23 cellular contexts compared by ENCODE assay signal in the genomic region with DNA sequence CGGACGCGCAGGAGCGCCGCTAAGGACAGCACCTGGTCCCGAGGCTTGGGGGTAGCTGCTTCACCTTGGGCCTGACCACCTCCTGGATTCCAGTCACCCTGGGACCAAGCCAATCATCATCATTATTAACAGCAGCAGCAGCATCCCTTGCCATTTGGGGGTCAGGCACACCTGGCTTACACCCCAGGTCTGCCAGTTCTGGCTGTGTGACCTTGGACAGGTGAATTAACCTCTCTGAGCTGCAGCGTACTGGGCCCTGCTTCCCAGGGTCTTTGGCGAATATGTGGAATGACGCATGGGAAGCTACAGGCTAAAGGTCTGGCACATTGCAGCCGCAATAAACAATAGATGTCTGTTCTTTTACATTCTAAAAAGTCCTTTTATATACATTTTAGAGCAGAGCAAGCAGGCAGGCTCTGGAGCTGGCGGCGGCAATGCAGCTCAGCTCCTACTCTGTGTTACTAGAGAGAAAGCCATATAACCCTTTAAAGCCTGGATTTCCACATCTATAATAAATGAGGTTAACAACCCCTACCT.
DNase-seq lines count a peak whose midpoint lies in the region; ATAC-seq, FAIRE-seq and TF ChIP-seq lines count a peak whose summit lies in the region.
"Had no signal": no experiment of that assay in that cellular context is flagged by ENCODE, and none has a peak within 500 bp of the region (broad histone marks: within the 10 kb centered on the region; RNA-seq: fewer than 3 reads in every experiment).

No MANE protein-coding gene starts in this region.

- no peak overlapping the region for H3K9ac ChIP-seq in adipocyte (ENCODE audit: low read length)
- no peak overlapping the region for H3K9ac ChIP-seq in neuronal stem cell (ENCODE audit: low read depth, low read length, poor library complexity)

- H3K23ac ChIP-seq in neuronal stem cell (ENCODE audit: low read depth, low read length, poor library complexity): no peak overlapping the region

- no peak for TF ChIP-seq POLR2A in GM12892 (IDR thresholded peaks at IDR 0.05; ENCODE audit: low read depth, low read length)

- no peak overlapping the region for H4K8ac ChIP-seq in neuronal stem cell (ENCODE audit: low read depth, low read length)

- no peaks in the 10 kb centered on the region for H3K79me1 ChIP-seq in neuronal stem cell (ENCODE audit: low read depth, low read length)

- intact Hi-C loops in pancreas (cut with DNase I): no loop called here

- H2BK120ac ChIP-seq in neuronal stem cell (ENCODE audit: low read depth, low read length): no peak overlapping the region

- H2BK12ac ChIP-seq in neuronal stem cell (ENCODE audit: low read length): no peak overlapping the region

- H3K4me2 ChIP-seq in hepatocyte: peak overlapping the region; percentile 76
- peak overlapping the region; percentile 78 for H3K4me2 ChIP-seq in neuronal stem cell (ENCODE audit: insufficient read depth, low read length, poor library complexity, severe bottlenecking)

- H3K27ac ChIP-seq in HEK293 (ENCODE audit: extremely low read depth, low read depth, low read length) (no peak overlapping the region), hepatocyte (no peak overlapping the region), neuronal stem cell (replicated peaks; ENCODE audit: low read length) (no peak overlapping the region), small intestine (ENCODE audit: low read depth in 1 of 2, low read length in 1 of 2) (no peak overlapping the region), pancreas (no peak overlapping the region)
- H3K27ac ChIP-seq: brain microvascular endothelial cell, tibial nerve had no signal

- TF ChIP-seq CTCF in HEK293 (tag by site-specific recombination; IDR thresholded peaks at IDR 0.05) (no peak), hepatocyte (IDR thresholded peaks at IDR 0.05; ENCODE audit: poor library complexity) (no peak), pancreas (IDR thresholded peaks at IDR 0.05) (no peak)

- no peak overlapping the region for H3K4ac ChIP-seq in neuronal stem cell (ENCODE audit: low read length)

- H3K18ac ChIP-seq in neuronal stem cell (ENCODE audit: low read length): no peak overlapping the region

- H3K79me2 ChIP-seq in hepatocyte: no peaks in the 10 kb centered on the region

- DNase-seq in adipocyte (ENCODE audit: low read depth) (no peak), hepatocyte (ENCODE audit: low spot score) (no peak), neuronal stem cell (ENCODE audit: low spot score) (no peak), small intestine (no peak), pancreas (no peak), GM12892 (ENCODE audit: insufficient read length) (no peak)
- DNase-seq: activated CD4-positive, alpha-beta T cell treated with anti-CD3 and anti-CD28 coated beads, Interleukin-2, amount 50 U/mL, for 48 hours; activated CD4-positive, CD25-positive, alpha-beta regulatory T cell; activated effector memory CD4-positive, alpha-beta T cell treated with Interleukin-2 at 50 U/mL for 16 hours; activated naive CD8-positive, alpha-beta T cell treated with anti-CD3 and anti-CD28 coated beads, Interleukin-2, amount 10 ng/mL, durations not matched to agents 7 days and 5 days; brain microvascular endothelial cell; effector memory CD8-positive, alpha-beta T cell; GOT3; left ventricle myocardium superior; NCI-H1694; NCI-H2171 treated with DMSO at 0.1 percent for 48 hours; NCI-H526 treated with DMSO at 0.1 percent for 48 hours; stimulated activated CD4-positive, alpha-beta T cell treated with anti-CD3 and anti-CD28 coated beads, Interleukin-4, amount 100 ng/mL, for 24 hours; stimulated activated naive CD8-positive, alpha-beta T cell treated with anti-CD3 and anti-CD28 coated beads, Interleukin-15, amount 100 ng/mL, for 72 hours had no signal

- H2BK5ac ChIP-seq in neuronal stem cell (ENCODE audit: low read length): no peak overlapping the region

- no peak overlapping the region for H2AK5ac ChIP-seq in neuronal stem cell (ENCODE audit: low read depth, low read length)

- H3K36me3 ChIP-seq in HEK293 (ENCODE audit: control insufficient read depth in 2 of 2, insufficient read depth in 1 of 2, low read length in 2 of 2) (no peaks in the 10 kb centered on the region), adipocyte (ENCODE audit: control insufficient read depth, insufficient read depth, low read length, severe bottlenecking) (no peaks in the 10 kb centered on the region), hepatocyte (replicated peaks; ENCODE audit: insufficient read depth, low read depth) (no peaks in the 10 kb centered on the region), neuronal stem cell (replicated peaks in 1 of 2; ENCODE audit: control insufficient read depth in 2 of 2, insufficient read depth in 2 of 2, low read length in 2 of 2) (no peaks in the 10 kb centered on the region), small intestine (ENCODE audit: control insufficient read depth in 2 of 2, insufficient read depth in 2 of 2, low read length in 2 of 2) (no peaks in the 10 kb centered on the region), pancreas (no peaks in the 10 kb centered on the region)
- H3K36me3 ChIP-seq: brain microvascular endothelial cell, tibial nerve had no signal

- H2BK15ac ChIP-seq in neuronal stem cell (ENCODE audit: low read length): no peak overlapping the region

- POLR2A ChIA-PET in HEK293 (lab: Yijun Ruan, JAX): no interaction called here

- H3K27me3 ChIP-seq in adipocyte (replicated peaks; ENCODE audit: control insufficient read depth, insufficient read depth, low read length) (peaks cover 59% of the 10 kb centered on the region), hepatocyte (peaks cover 53% of the 10 kb centered on the region), neuronal stem cell (ENCODE audit: control insufficient read depth in 3 of 3, insufficient read depth in 3 of 3, low read depth in 1 of 3, low read length in 3 of 3) (peaks cover 0 to 47% (median 4%) of the 10 kb centered on the region in 3 experiments), small intestine (ENCODE audit: control insufficient read depth in 2 of 2, insufficient read depth in 2 of 2, low read length in 2 of 2) (peaks cover 0 to 26% of the 10 kb centered on the region in 2 donors), pancreas (no peaks in the 10 kb centered on the region)

- CTCF ChIA-PET in HEK293 (lab: Yijun Ruan, JAX): interaction anchor here (0.7 kb wide), 1 partner anchor 15 kb away, joined by 3 read pairs; no protein-coding TSS in a partner anchor

- H3K4me1 ChIP-seq in HEK293 (ENCODE audit: control insufficient read depth, insufficient read depth, low read length) (no peaks in the 10 kb centered on the region), adipocyte (ENCODE audit: control insufficient read depth, insufficient read depth, low read length) (no peaks in the 10 kb centered on the region), hepatocyte (ENCODE audit: insufficient read depth) (no peaks in the 10 kb centered on the region), neuronal stem cell (ENCODE audit: control insufficient read depth in 2 of 2, insufficient read depth in 1 of 2, low read depth in 1 of 2, low read length in 2 of 2) (peaks cover 5 to 24% of the 10 kb centered on the region in 2 donors), small intestine (ENCODE audit: control insufficient read depth in 2 of 2, insufficient read depth in 1 of 2, low read depth in 1 of 2, low read length in 1 of 2) (no peaks in the 10 kb centered on the region), pancreas (no peaks in the 10 kb centered on the region)

- H3K14ac ChIP-seq in neuronal stem cell (ENCODE audit: low read length): no peak overlapping the region

- H4K91ac ChIP-seq in neuronal stem cell (ENCODE audit: low read depth, low read length, poor library complexity): no peak overlapping the region

- 42% methylated on average over 12 of the region's 12 CpGs for WGBS in hepatocyte (ENCODE audit: low lambda C conversion rate, missing lambda C conversion rate)
- no CpG with 5 or more reads among the region's 12 CpGs for WGBS in neuronal stem cell (ENCODE audit: extremely low coverage in 2 of 2, insufficient read length in 2 of 2, insufficient replicate concordance in 1 of 2), 2 donors
- 31 to 46% (median 32%) methylated on average over 12 of the region's 12 CpGs for WGBS in small intestine, 3 donors
- 11 to 20% methylated on average over 11 to 12 of the region's 12 CpGs for WGBS in pancreas, 2 donors

- no peak for ATAC-seq in HG03354 (IDR thresholded peaks at IDR 0.05; ENCODE audit: poor library complexity, severe bottlenecking, unreplicated experiment)
- ATAC-seq in pancreas: no peak
- ATAC-seq: effector memory CD8-positive, alpha-beta T cell; GM12878; left ventricle myocardium superior; stimulated activated naive CD8-positive, alpha-beta T cell treated with anti-CD3 and anti-CD28 coated beads, Interleukin-15, amount 100 ng/mL, for 72 hours had no signal

- H4K20me1 ChIP-seq in hepatocyte (ENCODE audit: insufficient read depth, poor library complexity, severe bottlenecking): no peaks in the 10 kb centered on the region

- H3K9me3 ChIP-seq in HEK293 (ENCODE audit: control insufficient read depth, insufficient read depth, low read depth, low read length) (no peaks in the 10 kb centered on the region), adipocyte (ENCODE audit: control insufficient read depth, low read length) (no peaks in the 10 kb centered on the region), hepatocyte (ENCODE audit: low read depth) (no peaks in the 10 kb centered on the region), neuronal stem cell (replicated peaks in 1 of 2; ENCODE audit: control insufficient read depth in 2 of 2, insufficient read depth in 1 of 2, low read depth in 1 of 2, low read length in 2 of 2) (no peaks in the 10 kb centered on the region), small intestine (ENCODE audit: control insufficient read depth, low read depth) (no peaks in the 10 kb centered on the region), pancreas (no peaks in the 10 kb centered on the region)

- H2AFZ ChIP-seq in hepatocyte (no peak overlapping the region), neuronal stem cell (ENCODE audit: low read length) (peak overlapping the region; percentile 27)

- no peaks in the 10 kb centered on the region for H3K9me2 ChIP-seq in hepatocyte (replicated peaks; ENCODE audit: insufficient read depth)

- H3K4me3 ChIP-seq in HEK293 (ENCODE audit: low read depth, low read length): no peak overlapping the region
- H3K4me3 ChIP-seq in adipocyte (ENCODE audit: low read length): peak overlapping the region; percentile 61
- H3K4me3 ChIP-seq in hepatocyte: no peak overlapping the region
- peak overlapping the region in 1 of 2 donors; percentile 42 for H3K4me3 ChIP-seq in neuronal stem cell (ENCODE audit: low read length in 2 of 2)
- H3K4me3 ChIP-seq in small intestine (ENCODE audit: low read depth in 1 of 2, low read length in 2 of 2): no peak overlapping the region
- no peak overlapping the region for H3K4me3 ChIP-seq in pancreas
- H3K4me3 ChIP-seq: GM12878 had no signal

- FAIRE-seq in small intestine (lab: Jason Lieb, UNC) (no peak), pancreas (lab: Jason Lieb, UNC) (no peak), GM12892 (lab: Jason Lieb, UNC) (no peak)
- FAIRE-seq: GM12878 had no signal

TF ChIP-seq in HEK293, 187 proteins besides CTCF, POLR2A, EP300 and RAD21 (continues in another document):
- TF ChIP-seq ZNF768 (tag by site-specific recombination; IDR thresholded peaks at IDR 0.05): peak; percentile 94
- TF ChIP-seq ZNF335 (tag by site-specific recombination; conservative IDR thresholded peaks at IDR 0.05): peak; percentile 4; the same call in 1 of the 2 replicates
- 0 out of 2 replicates have a peak, but pooled peaks have one; percentile 2 for TF ChIP-seq GLIS2 (tag by site-specific recombination; IDR thresholded peaks at IDR 0.05)
